ENCODE assay signal across 25 cellular contexts in the genomic region with DNA sequence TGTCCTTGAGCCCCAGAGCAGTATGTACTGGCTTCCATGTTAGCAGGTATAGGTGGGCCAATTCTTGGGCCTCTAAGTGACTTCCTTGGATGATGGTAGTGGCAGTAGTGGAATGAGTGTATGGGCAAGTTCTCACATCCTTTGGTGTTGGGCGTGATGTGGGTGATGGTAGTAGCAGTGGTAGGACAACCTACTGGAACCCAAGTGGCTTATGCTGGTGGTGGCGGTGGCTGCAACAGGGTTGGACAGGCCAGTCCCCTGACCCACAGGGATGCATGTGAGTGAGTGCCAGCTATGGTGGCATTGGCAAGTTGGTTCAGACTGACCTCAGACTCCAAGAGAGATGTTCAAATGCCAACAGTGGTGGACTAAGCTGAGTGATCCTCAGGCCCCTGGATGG.
"Had no signal": no experiment of that assay in that cellular context is flagged by ENCODE, and none has a peak within 500 bp of the region (broad histone marks: within the 10 kb centered on the region; RNA-seq: fewer than 3 reads in every experiment).

No MANE protein-coding gene starts in this region.

- H3K27ac ChIP-seq: left lung, lower lobe of right lung, pancreas, prostate gland, spleen, suprapubic skin, thoracic aorta, tibial artery, uterus had no signal

- H3K27me3 ChIP-seq: left lung, pancreas, spleen, suprapubic skin, tibial artery, uterus had no signal

- H3K27ac Mint-ChIP-seq: naive thymus-derived CD8-positive, alpha-beta T cell; nephron; stimulated activated effector memory CD8-positive, alpha-beta T cell treated with anti-CD3 and anti-CD28 coated beads, Interleukin-12 subunit alpha, Interleukin-12 subunit beta, amount 100 ng/mL, for 72 hours; stimulated activated naive CD8-positive, alpha-beta T cell treated with anti-CD3 and anti-CD28 coated beads, Interleukin-15, Interleukin-2, amounts not matched to agents 100 ng/mL and 50 ng/mL, for 24 hours; type B pancreatic cell had no signal

- H3K36me3 ChIP-seq: left lung, lower lobe of right lung, pancreas, prostate gland, spleen, suprapubic skin, thoracic aorta, tibial artery, uterus had no signal

- H3K27me3 Mint-ChIP-seq: naive thymus-derived CD8-positive, alpha-beta T cell; stimulated activated naive CD8-positive, alpha-beta T cell treated with anti-CD3 and anti-CD28 coated beads, Interleukin-15, Interleukin-2, amounts not matched to agents 100 ng/mL and 50 ng/mL, for 24 hours; type B pancreatic cell had no signal

- H3K4me1 ChIP-seq: left lung, lower lobe of right lung, pancreas, prostate gland, spleen, suprapubic skin, tibial artery, uterus had no signal

- H3K4me3 ChIP-seq: left lung, lower lobe of right lung, pancreas, prostate gland, spleen, suprapubic skin, thoracic aorta, tibial artery, uterus had no signal

- DNase-seq: hippocampal formation; left colon; left lung; lower lobe of right lung; mammary epithelial cell; midbrain; naive thymus-derived CD8-positive, alpha-beta T cell; nucleus accumbens; retina; small intestine; spleen; stimulated activated CD4-positive, alpha-beta T cell treated with anti-CD3 and anti-CD28 coated beads, Interleukin-4, amount 100 ng/mL, for 24 hours; stimulated activated naive CD4-positive, alpha-beta T cell; tibial artery; uterus had no signal

- H3K4me1 Mint-ChIP-seq: naive thymus-derived CD8-positive, alpha-beta T cell; nephron; neural crest cell; stimulated activated effector memory CD8-positive, alpha-beta T cell treated with anti-CD3 and anti-CD28 coated beads, Interleukin-12 subunit alpha, Interleukin-12 subunit beta, amount 100 ng/mL, for 72 hours had no signal

- H3K9me3 Mint-ChIP-seq: type B pancreatic cell had no signal

- H3K9me3 ChIP-seq: pancreas, prostate gland, suprapubic skin had no signal

- FAIRE-seq: keratinocyte, pancreas, small intestine had no signal

- H3K36me3 Mint-ChIP-seq: stimulated activated effector memory CD8-positive, alpha-beta T cell treated with anti-CD3 and anti-CD28 coated beads, Interleukin-12 subunit alpha, Interleukin-12 subunit beta, amount 100 ng/mL, for 72 hours had no signal

- H3K4me3 Mint-ChIP-seq: naive thymus-derived CD8-positive, alpha-beta T cell; nephron; neural crest cell; stimulated activated effector memory CD8-positive, alpha-beta T cell treated with anti-CD3 and anti-CD28 coated beads, Interleukin-12 subunit alpha, Interleukin-12 subunit beta, amount 100 ng/mL, for 72 hours; stimulated activated naive CD8-positive, alpha-beta T cell treated with anti-CD3 and anti-CD28 coated beads, Interleukin-15, Interleukin-2, amounts not matched to agents 100 ng/mL and 50 ng/mL, for 24 hours; type B pancreatic cell had no signal
